In genomic region chr1:42756956-42757891, GRCh38 we compare ENCODE assay signal across 8 cellular contexts. TPM values are rescaled to one million over a fixed set of nuclear protein-coding genes. Genes with fewer than 3 reads are reported as not detected.
DNase-seq lines count a peak whose midpoint lies in the region; ATAC-seq, FAIRE-seq and TF ChIP-seq lines count a peak whose summit lies in the region.

No MANE protein-coding gene starts in this region.

- no peak overlapping the region for H3K27ac Mint-ChIP-seq in WTC11

- H3K4me1 Mint-ChIP-seq in WTC11 = peaks cover 2% of the 10 kb centered on the region

- CTCF ChIA-PET in WTC11 (lab: Charles Lee) = interaction anchor here (0.6 to 2.1 kb wide), 19 partner anchors 9 to 584 kb away, joined by 3 to 42 read pairs (median 4); partner anchors contain the start of genes C1orf50, CLDN19 and P3H1

- peaks cover 68% of the 10 kb centered on the region for H3K36me3 Mint-ChIP-seq in WTC11

- intact Hi-C loops in left ventricle myocardium inferior (cut with micrococcal nuclease) = no loop called here

- 80 to 86% (median 82%) methylated on average over 17 of the region's 17 CpGs for WGBS in small intestine, 3 donors

- no peak overlapping the region for H3K4me3 Mint-ChIP-seq in WTC11

- H3K4me3 ChIP-seq in left ventricle myocardium inferior (no peak overlapping the region), small intestine (ENCODE audit: low read depth in 1 of 2, low read length in 2 of 2) (no peak overlapping the region)

- in situ Hi-C loops in GM13976 (cut with MboI; ENCODE audit: low sequenced_read_pairs, unreplicated experiment) = no loop called here

- no peak for FAIRE-seq in small intestine (lab: Jason Lieb, UNC)

- POLR2A ChIA-PET in WTC11 (lab: Charles Lee) = interaction anchor here (0.9 to 1.8 kb wide), 2 partner anchors 10 to 28 kb away, joined by 3 to 9 read pairs; partner anchors contain the start of genes C1orf50, P3H1 and TMEM269

- H3K27ac ChIP-seq in left ventricle myocardium inferior (replicated peaks) (no peak overlapping the region), small intestine (ENCODE audit: low read depth in 1 of 2, low read length in 1 of 2) (no peak overlapping the region)

- H3K27me3 ChIP-seq in left ventricle myocardium inferior (ENCODE audit: low read depth) (no peaks in the 10 kb centered on the region), small intestine (ENCODE audit: control insufficient read depth in 2 of 2, insufficient read depth in 2 of 2, low read length in 2 of 2) (no peaks in the 10 kb centered on the region)

- H3K27me3 Mint-ChIP-seq in WTC11 (ENCODE audit: low read depth) = no peaks in the 10 kb centered on the region

- peaks cover 94% of the 10 kb centered on the region for H3K36me3 ChIP-seq in left ventricle myocardium inferior
- peaks cover 2 to 12% of the 10 kb centered on the region in 2 donors for H3K36me3 ChIP-seq in small intestine (ENCODE audit: control insufficient read depth in 2 of 2, insufficient read depth in 2 of 2, low read length in 2 of 2)

- TF ChIP-seq CTCF in AG09319 (IDR thresholded peaks at IDR 0.05; ENCODE audit: low read depth, low read length) (peak; percentile 70), GM13976 (IDR thresholded peaks at IDR 0.05; ENCODE audit: borderline replicate concordance, control extremely low read depth, extremely low read depth, insufficient read depth, missing control alignments) (peak; percentile 52), WTC11 (IDR thresholded peaks at IDR 0.05) (peak; percentile 43), left ventricle myocardium inferior (IDR thresholded peaks at IDR 0.05; ENCODE audit: borderline replicate concordance) (peak; percentile 77)

- H3K9me3 Mint-ChIP-seq in WTC11 = peaks cover 9% of the 10 kb centered on the region

- DNase-seq in AG09319 (ENCODE audit: extremely low read depth, low read depth) (no peak), GM13976 (ENCODE audit: low spot score) (peak; percentile 73), NCI-H2171 treated with DMSO at 0.1 percent for 48 hours (lab: John Stamatoyannopoulos, UW) (peak; percentile 79), WTC11 (ENCODE audit: low spot score) (no peak), left ventricle myocardium inferior (no peak), small intestine (peak; percentile 65)
- no peak for DNase-seq in stimulated activated CD8-positive, alpha-beta memory T cell treated with anti-CD3 and anti-CD28 coated beads, Interleukin-4, amount 100 ng/mL, for 48 hours

- ATAC-seq in WTC11 (peak; percentile 77), GM18502 (IDR thresholded peaks at IDR 0.05; ENCODE audit: poor library complexity, unreplicated experiment) (no peak)

- H3K4me1 ChIP-seq in left ventricle myocardium inferior (no peaks in the 10 kb centered on the region), small intestine (ENCODE audit: control insufficient read depth in 2 of 2, insufficient read depth in 1 of 2, low read depth in 1 of 2, low read length in 1 of 2) (no peaks in the 10 kb centered on the region)

- H3K9me3 ChIP-seq in left ventricle myocardium inferior (replicated peaks) = no peaks in the 10 kb centered on the region
- H3K9me3 ChIP-seq in small intestine (ENCODE audit: control insufficient read depth, low read depth) = no peaks in the 10 kb centered on the region

TF ChIP-seq in WTC11, 78 proteins besides CTCF, POLR2A, EP300 and RAD21:
- TF ChIP-seq TP53 (CRISPR knock-in tag; IDR thresholded peaks at IDR 0.05) (no peak), ETV6 (CRISPR knock-in tag; IDR thresholded peaks at IDR 0.05) (0 out of 2 replicates have a peak, but pooled peaks have one; percentile 43), MLX (CRISPR knock-in tag; IDR thresholded peaks at IDR 0.05) (no peak)
TF ChIP-seq in WTC11: peak in this region for 1.

RNA-seq across cellular contexts. Expression of gene P3H1, which starts 9.6 kb away (rescaled TPM):
- total RNA-seq in WTC11 (2021) (78.1 to 95.1 TPM (median 80.3 TPM) in 3 replicates), left ventricle myocardium inferior (8.6 TPM)
- 10 to 100 TPM in 1 of 3 donors, 1 to 10 TPM in 2; 4.3 to 16.4 (median 6.5) TPM for polyA plus RNA-seq in small intestine

RNA-seq across cellular contexts. Expression of gene C1orf50, which starts 9.8 kb away (rescaled TPM):
- 5.1 to 6.3 TPM (median 5.3 TPM) in 3 replicates for total RNA-seq in WTC11 (2021)
- 7.8 TPM for total RNA-seq in left ventricle myocardium inferior
- polyA plus RNA-seq in small intestine = 1 to 10 TPM; 3.9 to 5.4 (median 4.6) TPM

RNA-seq across cellular contexts. Expression of gene CLDN19, which starts 17.2 kb away (rescaled TPM):
- total RNA-seq in WTC11 (2021) (8.1 to 15.9 TPM (median 14.7 TPM) in 3 replicates), left ventricle myocardium inferior (not detected)
- under 1 TPM in 1 of 3 donors, not detected in 2; 0.18 TPM for polyA plus RNA-seq in small intestine

RNA-seq across cellular contexts. Expression of gene TMEM269, which starts 27.6 kb away (rescaled TPM):
- total RNA-seq in WTC11 (2021) (0.57 to 0.85 TPM (median 0.73 TPM) in 3 replicates), left ventricle myocardium inferior (not detected)
- polyA plus RNA-seq in small intestine = under 1 TPM in 1 of 3 donors, not detected in 2; 0.03 TPM

RNA-seq across cellular contexts. Expression of gene ERMAP, which starts 59.7 kb away (rescaled TPM):
- total RNA-seq in WTC11 (2021) (2.6 to 4.2 TPM (median 3.1 TPM) in 3 replicates), left ventricle myocardium inferior (4.7 TPM)
- polyA plus RNA-seq in small intestine = 1 to 10 TPM; 3.8 to 7.4 (median 6.3) TPM

Comparison
In these comparisons a context has a peak if more than half of its experiments do, and no peak if none do; other contexts are left out.
1. DNase-seq: peak in GM13976 (single experiment), NCI-H2171 treated with DMSO at 0.1 percent for 48 hours (single experiment) and small intestine (single experiment); none in AG09319 (single experiment), WTC11 (single experiment), left ventricle myocardium inferior (single experiment) and stimulated activated CD8-positive, alpha-beta memory T cell treated with anti-CD3 and anti-CD28 coated beads, Interleukin-4, amount 100 ng/mL, for 48 hours (single experiment).
2. Peak in every context shown above with its lines, with median percentiles within 50 percentile points of each other: CTCF ChIP-seq.